8 cellular contexts compared by ENCODE assay signal in the genomic region with DNA sequence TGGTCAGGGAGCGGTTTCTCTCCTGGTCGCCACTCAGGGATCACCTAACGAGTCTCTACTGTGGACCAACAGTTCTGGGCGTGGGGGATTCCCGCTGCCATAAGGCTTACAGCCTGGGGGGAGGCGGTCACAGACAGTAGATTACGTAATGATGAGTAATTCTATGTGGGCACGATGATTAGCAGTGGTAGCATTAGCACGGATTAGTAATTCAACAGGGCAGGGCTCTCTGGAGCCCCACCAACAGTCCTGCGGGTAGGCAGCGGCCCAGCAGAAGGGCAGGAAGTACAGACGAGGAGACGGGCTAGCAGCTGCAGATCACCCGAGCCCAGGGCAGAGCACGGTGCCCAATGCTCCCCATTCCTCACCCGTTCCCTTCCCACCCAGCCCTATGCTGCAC. TPM values are rescaled to one million over a fixed set of nuclear protein-coding genes. Genes with fewer than 3 reads are reported as not detected.
DNase-seq lines count a peak whose midpoint lies in the region; ATAC-seq, FAIRE-seq and TF ChIP-seq lines count a peak whose summit lies in the region.

No MANE protein-coding gene starts in this region.

- DNase-seq in HPDE6-E6E7 (ENCODE audit: extremely low spot score) (peak; percentile 84), GM12878 (ENCODE audit: low read depth, low spot score) (no peak), lower lobe of right lung (no peak), NCI-H510A treated with DMSO at 0.1 percent for 48 hours (lab: John Stamatoyannopoulos, UW) (no peak), NCI-H1092 (lab: John Stamatoyannopoulos, UW) (no peak)

- SMC1A ChIA-PET in GM12878 (lab: Charles Lee; ENCODE audit: uncharacterized antibody, unreplicated experiment) = no interaction called here

- no TSS peak for BruUV-seq in GM12878 (replicated peaks; lab: Mats Ljungman, UMichigan)

- H3K27me3 ChIP-seq in ACC112 (ENCODE audit: insufficient read depth, low read length) = no peaks in the 10 kb centered on the region
- peaks cover 0 to 2% of the 10 kb centered on the region in 2 experiments; a peak in 1 of 4 replicates for H3K27me3 ChIP-seq in GM12878 (replicated peaks in 1 of 2; ENCODE audit: control insufficient read depth in 2 of 2, insufficient read depth in 2 of 2, low read length in 1 of 2)
- no peaks in the 10 kb centered on the region for H3K27me3 ChIP-seq in lower lobe of right lung (ENCODE audit: low read depth)

- peak overlapping the region; percentile 43; the same call in 1 of the 2 replicates for H3K27ac ChIP-seq in ACC112 (ENCODE audit: low read depth, low read length)
- H3K27ac ChIP-seq in GM12878 (ENCODE audit: control insufficient read depth, insufficient read depth) = no peak overlapping the region
- no peak overlapping the region for H3K27ac ChIP-seq in lower lobe of right lung

- H3K9ac ChIP-seq in GM12878 (ENCODE audit: control insufficient read depth, insufficient read depth, low read length) = no peak overlapping the region

- FAIRE-seq in GM12878 (lab: Jason Lieb, UNC) = no peak

- no peak for TF ChIP-seq CTCF in GM12878 (IDR thresholded peaks at IDR 0.05 in 2 of 3, conservative IDR thresholded peaks at IDR 0.05 in 1 of 3; ENCODE audit: control insufficient read depth in 2 of 3, extremely low read depth in 1 of 3, insufficient read depth in 1 of 3, low read depth in 3 of 3, low read length in 3 of 3)
- no peak for TF ChIP-seq CTCF in lower lobe of right lung (IDR thresholded peaks at IDR 0.05)

- H3K4me3 ChIP-seq in ACC112 (ENCODE audit: low read depth, low read length) (no peak overlapping the region), GM12878 (no peak overlapping the region), lower lobe of right lung (no peak overlapping the region)

- H4K20me1 ChIP-seq in GM12878 (ENCODE audit: control insufficient read depth, insufficient read depth) = no peaks in the 10 kb centered on the region

- 3% methylated on average over 16 of the region's 16 CpGs for WGBS in GM12878 (ENCODE audit: insufficient coverage, insufficient replicate concordance, low lambda C conversion rate, missing lambda C conversion rate)

- intact Hi-C loops in GM12878 (cut with micrococcal nuclease; ENCODE audit: unreplicated experiment) = no loop called here
- intact Hi-C loops in lower lobe of right lung (cut with DNase I) = no loop called here

- H2AFZ ChIP-seq in ACC112 (ENCODE audit: low read length, unreplicated experiment) = no peak overlapping the region
- no peak overlapping the region for H2AFZ ChIP-seq in GM12878 (ENCODE audit: control insufficient read depth, low read depth, low read length)

- peaks cover 25% of the 10 kb centered on the region for H3K4me1 ChIP-seq in ACC112 (ENCODE audit: control insufficient read depth, insufficient read depth, low read length, unreplicated experiment)
- no peaks in the 10 kb centered on the region for H3K4me1 ChIP-seq in GM12878 (ENCODE audit: control insufficient read depth, insufficient read depth, low read length)
- peaks cover 9% of the 10 kb centered on the region for H3K4me1 ChIP-seq in lower lobe of right lung

- H3K9me3 ChIP-seq in GM12878 (replicated peaks; ENCODE audit: control insufficient read depth, insufficient read depth, low read length) = no peaks in the 10 kb centered on the region
- H3K9me3 ChIP-seq in lower lobe of right lung = no peaks in the 10 kb centered on the region

- in situ Hi-C loops in GM12878 (cut with MboI) = no loop called here

- POLR2A ChIA-PET in GM12878 (lab: Charles Lee) = no interaction called here

- no peaks in the 10 kb centered on the region for H3K79me2 ChIP-seq in ACC112 (ENCODE audit: control insufficient read depth, insufficient read depth, low read length, unreplicated experiment)
- H3K79me2 ChIP-seq in GM12878 (ENCODE audit: control insufficient read depth, insufficient read depth, low read length) = no peaks in the 10 kb centered on the region

- H3K36me3 ChIP-seq in ACC112 (ENCODE audit: insufficient read depth, low read length) = no peaks in the 10 kb centered on the region
- no peaks in the 10 kb centered on the region for H3K36me3 ChIP-seq in GM12878 (ENCODE audit: control insufficient read depth in 2 of 2, insufficient read depth in 2 of 2, low read length in 1 of 2)
- H3K36me3 ChIP-seq in lower lobe of right lung = no peaks in the 10 kb centered on the region

- CTCF ChIA-PET in GM12878 (lab: Yijun Ruan, JAX) = no interaction called here

- no peak overlapping the region for H3K4me2 ChIP-seq in GM12878 (ENCODE audit: control insufficient read depth, insufficient read depth)

- no peak for TF ChIP-seq POLR2A in GM12878 (IDR thresholded peaks at IDR 0.05; ENCODE audit: low read depth, low read length)

- ATAC-seq in GM12878 = peak; percentile 85
- peak; percentile 29 to 40 for ATAC-seq in lower lobe of right lung
- ATAC-seq in HG02885 (IDR thresholded peaks at IDR 0.05; ENCODE audit: poor library complexity, unreplicated experiment) = no peak
- no peak for ATAC-seq in GM19397 (IDR thresholded peaks at IDR 0.05; ENCODE audit: unreplicated experiment)

- TF ChIP-seq EP300 in GM12878 (IDR thresholded peaks at IDR 0.05; ENCODE audit: borderline replicate concordance in 1 of 2, control insufficient read depth in 1 of 2, low read depth in 2 of 2, low read length in 2 of 2) = no peak

- no peak for TF ChIP-seq RAD21 in GM12878 (IDR thresholded peaks at IDR 0.05; ENCODE audit: insufficient read depth, low read depth, low read length)

- RAD21 ChIA-PET in GM12878 (lab: Charles Lee; ENCODE audit: unreplicated experiment) = no interaction called here

TF ChIP-seq in GM12878, 131 proteins besides CTCF, POLR2A, EP300 and RAD21 (continues in another document):
- TF ChIP-seq BHLHE40 (IDR thresholded peaks at IDR 0.05; ENCODE audit: borderline replicate concordance in 1 of 2, low read depth in 2 of 2, low read length in 1 of 2) (no peak), POLR2AphosphoS2 (IDR thresholded peaks at IDR 0.05; ENCODE audit: low read depth, low read length) (no peak), MXI1 (IDR thresholded peaks at IDR 0.05; ENCODE audit: low read depth, low read length) (no peak), POU2F2 (IDR thresholded peaks at IDR 0.05; ENCODE audit: borderline replicate concordance, low read depth, low read length) (no peak), JUNB (IDR thresholded peaks at IDR 0.05) (peak; percentile 14; the same call in 1 of the 2 replicates), ATF7 (IDR thresholded peaks at IDR 0.05; ENCODE audit: low read depth) (peak; percentile 59), STAT1 (conservative IDR thresholded peaks at IDR 0.05) (no peak)
- TF ChIP-seq, protein P1, sequence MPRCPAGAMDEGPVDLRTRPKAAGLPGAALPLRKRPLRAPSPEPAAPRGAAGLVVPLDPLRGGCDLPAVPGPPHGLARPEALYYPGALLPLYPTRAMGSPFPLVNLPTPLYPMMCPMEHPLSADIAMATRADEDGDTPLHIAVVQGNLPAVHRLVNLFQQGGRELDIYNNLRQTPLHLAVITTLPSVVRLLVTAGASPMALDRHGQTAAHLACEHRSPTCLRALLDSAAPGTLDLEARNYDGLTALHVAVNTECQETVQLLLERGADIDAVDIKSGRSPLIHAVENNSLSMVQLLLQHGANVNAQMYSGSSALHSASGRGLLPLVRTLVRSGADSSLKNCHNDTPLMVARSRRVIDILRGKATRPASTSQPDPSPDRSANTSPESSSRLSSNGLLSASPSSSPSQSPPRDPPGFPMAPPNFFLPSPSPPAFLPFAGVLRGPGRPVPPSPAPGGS (IDR thresholded peaks at IDR 0.05; ENCODE audit: borderline replicate concordance, insufficient read depth, low read depth, low read length, poor library complexity, severe bottlenecking) = peak; percentile 77
- TF ChIP-seq, protein P2, sequence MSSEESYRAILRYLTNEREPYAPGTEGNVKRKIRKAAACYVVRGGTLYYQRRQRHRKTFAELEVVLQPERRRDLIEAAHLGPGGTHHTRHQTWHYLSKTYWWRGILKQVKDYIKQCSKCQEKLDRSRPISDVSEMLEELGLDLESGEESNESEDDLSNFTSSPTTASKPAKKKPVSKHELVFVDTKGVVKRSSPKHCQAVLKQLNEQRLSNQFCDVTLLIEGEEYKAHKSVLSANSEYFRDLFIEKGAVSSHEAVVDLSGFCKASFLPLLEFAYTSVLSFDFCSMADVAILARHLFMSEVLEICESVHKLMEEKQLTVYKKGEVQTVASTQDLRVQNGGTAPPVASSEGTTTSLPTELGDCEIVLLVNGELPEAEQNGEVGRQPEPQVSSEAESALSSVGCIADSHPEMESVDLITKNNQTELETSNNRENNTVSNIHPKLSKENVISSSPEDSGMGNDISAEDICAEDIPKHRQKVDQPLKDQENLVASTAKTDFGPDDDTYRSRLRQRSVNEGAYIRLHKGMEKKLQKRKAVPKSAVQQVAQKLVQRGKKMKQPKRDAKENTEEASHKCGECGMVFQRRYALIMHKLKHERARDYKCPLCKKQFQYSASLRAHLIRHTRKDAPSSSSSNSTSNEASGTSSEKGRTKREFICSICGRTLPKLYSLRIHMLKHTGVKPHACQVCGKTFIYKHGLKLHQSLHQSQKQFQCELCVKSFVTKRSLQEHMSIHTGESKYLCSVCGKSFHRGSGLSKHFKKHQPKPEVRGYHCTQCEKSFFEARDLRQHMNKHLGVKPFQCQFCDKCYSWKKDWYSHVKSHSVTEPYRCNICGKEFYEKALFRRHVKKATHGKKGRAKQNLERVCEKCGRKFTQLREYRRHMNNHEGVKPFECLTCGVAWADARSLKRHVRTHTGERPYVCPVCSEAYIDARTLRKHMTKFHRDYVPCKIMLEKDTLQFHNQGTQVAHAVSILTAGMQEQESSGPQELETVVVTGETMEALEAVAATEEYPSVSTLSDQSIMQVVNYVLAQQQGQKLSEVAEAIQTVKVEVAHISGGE (CRISPR knock-in tag; IDR thresholded peaks at IDR 0.05) = no peak

RNA-seq across cellular contexts. Expression of a gene that starts 3.6 kb away (rescaled TPM):
- total RNA-seq in GM12878 (2013; cell fraction: nucleolus; rRNA removed) = not detected in 2 replicates
- total RNA-seq in GM12878 (2014; rRNA removed) (not detected in 2 replicates), GM12878 (2014; rRNA removed; fragmentation: Illumina TruSeq; extraction: Trizol) (not detected in 2 replicates), GM12878 (2021) (not detected in 2 replicates), lower lobe of right lung (0.32 TPM)
- polyA plus RNA-seq in GM12878 (2011; ENCODE audit: low read depth) = not detected
- polyA plus RNA-seq in GM12878 (2011; rRNA removed) (not detected in 2 replicates), GM12878 (2014; fragmentation: Illumina TruSeq; extraction: Trizol) (0.06 TPM in 1 of 2 replicates, not detected in the other), GM12878 (2014; fragmentation: Nextera tagmentation; extraction: Ambion mirVana) (not detected), GM12878 (2014; rRNA removed) (not detected in 2 replicates), GM12878 (2016; fragmentation: Nextera tagmentation; extraction: Ambion mirVana) (not detected)
- not detected in 2 replicates for polyA plus RNA-seq in GM12878 (2011; cell fraction: cytosol; rRNA removed)
- polyA plus RNA-seq in GM12878 (2011; cell fraction: nucleus; rRNA removed) = not detected in 2 replicates
- 0.01 TPM in 1 of 2 replicates, not detected in the other for polyA plus RNA-seq in GM12878 (2012)
- not detected in 2 replicates for polyA minus RNA-seq in GM12878 (2011; rRNA and poly(A)+ RNA removed)
- polyA minus RNA-seq in GM12878 (2011; cell fraction: cytosol; rRNA and poly(A)+ RNA removed) = 0.21 TPM in 1 of 2 replicates, not detected in the other
- polyA minus RNA-seq in GM12878 (2011; cell fraction: nucleus; rRNA and poly(A)+ RNA removed) = not detected in 2 replicates

Comparison
In these comparisons a context has a peak if more than half of its experiments do, and no peak if none do; other contexts are left out.
1. ATAC-seq: peak in GM12878 (single experiment) and lower lobe of right lung (2 of 2); none in HG02885 (single experiment) and GM19397 (single experiment).